In genomic region chr3:113194747-113195400, GRCh38 we compare ENCODE assay signal across 21 cellular contexts. TPM values are rescaled to one million over a fixed set of nuclear protein-coding genes. Genes with fewer than 3 reads are reported as not detected.
DNase-seq lines count a peak whose midpoint lies in the region; ATAC-seq and TF ChIP-seq lines count a peak whose summit lies in the region.
"Had no signal": no experiment of that assay in that cellular context is flagged by ENCODE, and none has a peak within 500 bp of the region (broad histone marks: within the 10 kb centered on the region; RNA-seq: fewer than 3 reads in every experiment).

No MANE protein-coding gene starts in this region.

- H3K36me3 ChIP-seq in SK-N-MC (ENCODE audit: insufficient read depth, low read length) (no peaks in the 10 kb centered on the region), suprapubic skin (no peaks in the 10 kb centered on the region), colonic mucosa (no peaks in the 10 kb centered on the region)
- H3K36me3 ChIP-seq: left lung, vagina had no signal

- no peak for TF ChIP-seq CTCF in suprapubic skin (IDR thresholded peaks at IDR 0.05)
- TF ChIP-seq CTCF in colonic mucosa (IDR thresholded peaks at IDR 0.05) = no peak

- H3K27ac ChIP-seq in SK-N-MC (peak overlapping the region; percentile 74; the same call in 1 of the 2 replicates), suprapubic skin (peak overlapping the region; percentile 31), colonic mucosa (no peak overlapping the region)
- H3K27ac ChIP-seq: A549, left lung, vagina had no signal

- peak overlapping the region; percentile 12; the same call in 1 of the 2 replicates for H3K4me3 ChIP-seq in SK-N-MC
- no peak overlapping the region for H3K4me3 ChIP-seq in suprapubic skin
- no peak overlapping the region for H3K4me3 ChIP-seq in colonic mucosa
- H3K4me3 ChIP-seq: A549, left lung, vagina had no signal

- 52% methylated on average over 4 of the region's 4 CpGs for WGBS in suprapubic skin

- no peaks in the 10 kb centered on the region for H3K27me3 ChIP-seq in suprapubic skin
- no peaks in the 10 kb centered on the region for H3K27me3 ChIP-seq in colonic mucosa
- H3K27me3 ChIP-seq: left lung, vagina had no signal

- ATAC-seq in HG03439 (IDR thresholded peaks at IDR 0.05; ENCODE audit: unreplicated experiment) = no peak
- ATAC-seq: A549; activated CD8-positive, alpha-beta memory T cell treated with anti-CD3 and anti-CD28 coated beads, Interleukin-2, amount 10 ng/mL, durations not matched to agents 7 days and 5 days; left lung; natural killer cell treated with Interleukin-12 subunit alpha and Interleukin-12 subunit beta and Interleukin-15 and Interleukin-18, amount 100 ng/mL, for 72 hours; Panc1; WTC11 had no signal

- H3K9ac ChIP-seq in SK-N-MC (ENCODE audit: insufficient read length) (peak overlapping the region; percentile 33), colonic mucosa (ENCODE audit: low read depth in 2 of 2, low read length in 2 of 2) (no peak overlapping the region)

- DNase-seq in NCI-H345 (lab: John Stamatoyannopoulos, UW) (peak; percentile 9), NCI-H345 treated with DMSO at 0.1 percent for 48 hours (lab: John Stamatoyannopoulos, UW; ENCODE audit: unreplicated experiment) (no peak), SK-N-MC (ENCODE audit: low read depth, low spot score) (no peak), inferior parietal cortex (ENCODE audit: extremely low spot score) (peak; percentile 9), suprapubic skin (ENCODE audit: low spot score in 2 of 2) (no peak), colonic mucosa (no peak), iPS-NIHi11 (ENCODE audit: low spot score) (no peak)
- DNase-seq: activated CD8-positive, alpha-beta memory T cell treated with anti-CD3 and anti-CD28 coated beads, Interleukin-2, amount 10 ng/mL, durations not matched to agents 7 days and 5 days; activated naive CD4-positive, alpha-beta T cell treated with anti-CD3 and anti-CD28 coated beads, Interleukin-2, amount 10 ng/mL, durations not matched to agents 7 days and 5 days; CD4-positive, alpha-beta memory T cell; cerebellar nuclear complex; left lung; NCI-H526; stimulated activated CD4-positive, alpha-beta T cell treated with anti-CD3 and anti-CD28 coated beads, Interleukin-4, amount 100 ng/mL, for 1 hour had no signal

- peaks cover 25% of the 10 kb centered on the region for H3K4me1 ChIP-seq in suprapubic skin
- no peaks in the 10 kb centered on the region for H3K4me1 ChIP-seq in colonic mucosa
- H3K4me1 ChIP-seq: A549, left lung had no signal

- intact Hi-C loops in colonic mucosa (cut with DNase I) = no loop called here

- TF ChIP-seq EP300 in suprapubic skin (IDR thresholded peaks at IDR 0.05) = no peak

- 0 out of 2 replicates have a peak, but pooled peaks cover 6% of the 10 kb centered on the region for H3K9me3 ChIP-seq in SK-N-MC (ENCODE audit: low read depth, low read length)
- no peaks in the 10 kb centered on the region for H3K9me3 ChIP-seq in suprapubic skin
- H3K9me3 ChIP-seq in colonic mucosa = no peaks in the 10 kb centered on the region
- H3K9me3 ChIP-seq: A549, left lung, vagina had no signal

- no peak for TF ChIP-seq POLR2A in suprapubic skin (IDR thresholded peaks at IDR 0.05)

RNA-seq across cellular contexts. Expression of gene BOC, which starts 16.5 kb away (rescaled TPM):
- 100 to 1,000 TPM in 2 of 4 donors, 10 to 100 TPM in 2; 75.6 to 159 (median 105) TPM for total RNA-seq in suprapubic skin
- 1 to 10 TPM; 1.9 to 9.8 TPM for total RNA-seq in colonic mucosa
- total RNA-seq: activated CD8-positive, alpha-beta memory T cell treated with anti-CD3 and anti-CD28 coated beads, Interleukin-2, amount 10 ng/mL, durations not matched to agents 7 days and 5 days; CD4-positive, alpha-beta memory T cell; G401 had no signal

Comparison
In these comparisons a context has a peak if more than half of its experiments do, and no peak if none do; other contexts are left out.
1. DNase-seq: peak in NCI-H345 (single experiment) and inferior parietal cortex (single experiment); none in NCI-H345 treated with DMSO at 0.1 percent for 48 hours (single experiment), SK-N-MC (single experiment), suprapubic skin (0 of 2), colonic mucosa (single experiment) and iPS-NIHi11 (single experiment).
2. RNA of gene BOC, which starts 16.5 kb away (total RNA-seq): 75.6 to 159 TPM in suprapubic skin; 1.9 to 9.8 TPM in colonic mucosa; every median in the first group is over 4 times any median in the second.